In genomic region chr15:69497634-69498033, GRCh38 we compare ENCODE assay signal across 21 cellular contexts. TPM values are rescaled to one million over a fixed set of nuclear protein-coding genes. Genes with fewer than 3 reads are reported as not detected.
A peak's percentile ranks its signal among the peaks of the same experiment; 100 is the strongest.
DNase-seq lines count a peak whose midpoint lies in the region; ATAC-seq lines count a peak whose summit lies in the region.
"Had no signal": no experiment of that assay in that cellular context is flagged by ENCODE, and none has a peak within 500 bp of the region (broad histone marks: within the 10 kb centered on the region; RNA-seq: fewer than 3 reads in every experiment).

No MANE protein-coding gene starts in this region.

- intact Hi-C loops in aorta (cut with DNase I) = no loop called here

- no peaks in the 10 kb centered on the region for H3K9me3 ChIP-seq in aorta (ENCODE audit: control insufficient read depth, low read length)

- no peaks in the 10 kb centered on the region for H3K36me3 Mint-ChIP-seq in activated naive CD4-positive, alpha-beta T cell treated with anti-CD3 and anti-CD28 coated beads, Interleukin-2, amount 50 U/mL, for 72 hours
- no peaks in the 10 kb centered on the region for H3K36me3 Mint-ChIP-seq in natural killer cell treated with Interleukin-12 subunit alpha and Interleukin-12 subunit beta and Interleukin-15 and Interleukin-18, amount 100 ng/mL, for 72 hours
- H3K36me3 Mint-ChIP-seq: CD14-positive monocyte had no signal

- H3K36me3 ChIP-seq in aorta (ENCODE audit: control insufficient read depth in 1 of 2, insufficient read depth in 2 of 2, low read length in 1 of 2) = no peaks in the 10 kb centered on the region

- H3K4me3 Mint-ChIP-seq in natural killer cell treated with Interleukin-12 subunit alpha and Interleukin-12 subunit beta and Interleukin-15 and Interleukin-18, amount 100 ng/mL, for 72 hours = peak overlapping the region; percentile 39
- H3K4me3 Mint-ChIP-seq: CD14-positive monocyte, HFFc6 had no signal

- H3K4me1 Mint-ChIP-seq in natural killer cell treated with Interleukin-12 subunit alpha and Interleukin-12 subunit beta and Interleukin-15 and Interleukin-18, amount 100 ng/mL, for 72 hours (ENCODE audit: low read depth in 2 of 2) = peaks cover 44 to 50% of the 10 kb centered on the region in 2 donors
- H3K4me1 Mint-ChIP-seq: CD14-positive monocyte had no signal

- no peaks in the 10 kb centered on the region for H3K4me1 ChIP-seq in aorta (ENCODE audit: control insufficient read depth in 1 of 2, insufficient read depth in 2 of 2, low read length in 2 of 2)

- 95 to 98% methylated on average over 2 of the region's 2 CpGs for WGBS in aorta, 2 donors

- H3K4me3 ChIP-seq in aorta (ENCODE audit: low read length in 2 of 2) = no peak overlapping the region

- ATAC-seq in activated naive CD4-positive, alpha-beta T cell treated with anti-CD3 and anti-CD28 coated beads, Interleukin-2, amount 50 U/mL, for 72 hours = peak; percentile 45 to 85
- ATAC-seq in natural killer cell treated with Interleukin-12 subunit alpha and Interleukin-12 subunit beta and Interleukin-15 and Interleukin-18, amount 100 ng/mL, for 72 hours = peak; percentile 64 to 73
- ATAC-seq in aorta (ENCODE audit: low FRiP score) (no peak), HG03159 (IDR thresholded peaks at IDR 0.05; ENCODE audit: unreplicated experiment) (no peak)

- no peak overlapping the region for H3K27ac ChIP-seq in aorta (ENCODE audit: low read depth in 1 of 2, low read length in 2 of 2)

- peak; percentile 53 for DNase-seq in NK-92 treated with Interleukin-12 subunit alpha and Interleukin-12 subunit beta, amount 100 ng/mL, for 24 hours (lab: John Stamatoyannopoulos, UW)
- no peak for DNase-seq in NK-92 (lab: John Stamatoyannopoulos, UW; ENCODE audit: unreplicated experiment)
- no peak for DNase-seq in activated naive CD4-positive, alpha-beta T cell treated with anti-CD3 and anti-CD28 coated beads, Interleukin-2, amount 50 U/mL, for 72 hours (ENCODE audit: low spot score in 2 of 2)
- DNase-seq in activated naive CD4-positive, alpha-beta T cell treated with Interleukin-2 at 50 U/mL for 16 hours = no peak
- no peak for DNase-seq in natural killer cell treated with Interleukin-12 subunit alpha and Interleukin-12 subunit beta and Interleukin-15 and Interleukin-18, amount 100 ng/mL, for 72 hours (ENCODE audit: low spot score)
- DNase-seq in cerebellum (ENCODE audit: low spot score) = no peak
- DNase-seq in aorta = no peak
- DNase-seq: 8988T, DMS79 treated with DMSO at 0.1 percent for 48 hours, H7, HFFc6, KG1, MV-4-11, NCI-H187, NCI-H2107, NCI-H345, NCI-H524 treated with DMSO at 0.1 percent for 48 hours, OCI-M1, SHP77 had no signal

- H3K9me3 Mint-ChIP-seq in activated naive CD4-positive, alpha-beta T cell treated with anti-CD3 and anti-CD28 coated beads, Interleukin-2, amount 50 U/mL, for 72 hours = no peaks in the 10 kb centered on the region
- H3K9me3 Mint-ChIP-seq in natural killer cell treated with Interleukin-12 subunit alpha and Interleukin-12 subunit beta and Interleukin-15 and Interleukin-18, amount 100 ng/mL, for 72 hours = no peaks in the 10 kb centered on the region
- H3K9me3 Mint-ChIP-seq: HFFc6 had no signal

- peaks cover 0 to 2% of the 10 kb centered on the region in 2 donors for H3K27me3 Mint-ChIP-seq in natural killer cell treated with Interleukin-12 subunit alpha and Interleukin-12 subunit beta and Interleukin-15 and Interleukin-18, amount 100 ng/mL, for 72 hours

- peak overlapping the region in 1 of 2 donors; percentile 73 for H3K27ac Mint-ChIP-seq in activated naive CD4-positive, alpha-beta T cell treated with anti-CD3 and anti-CD28 coated beads, Interleukin-2, amount 50 U/mL, for 72 hours
- peak overlapping the region; percentile 61 to 69 for H3K27ac Mint-ChIP-seq in natural killer cell treated with Interleukin-12 subunit alpha and Interleukin-12 subunit beta and Interleukin-15 and Interleukin-18, amount 100 ng/mL, for 72 hours
- H3K27ac Mint-ChIP-seq: CD14-positive monocyte, HFFc6 had no signal

- no peaks in the 10 kb centered on the region for H3K27me3 ChIP-seq in aorta (ENCODE audit: control insufficient read depth in 1 of 2, insufficient read depth in 2 of 2, low read length in 1 of 2)

RNA-seq across cellular contexts. Expression of gene RPLP1, which starts 45.0 kb away (rescaled TPM):
- total RNA-seq in activated naive CD4-positive, alpha-beta T cell treated with anti-CD3 and anti-CD28 coated beads, Interleukin-2, amount 50 U/mL, for 72 hours = 1,000 to 10,000 TPM; 2,158 to 2,424 TPM
- total RNA-seq in natural killer cell treated with Interleukin-12 subunit alpha and Interleukin-12 subunit beta and Interleukin-15 and Interleukin-18, amount 100 ng/mL, for 72 hours = 1,000 to 10,000 TPM; 1,083 to 1,971 TPM
- 45.1 TPM for total RNA-seq in cerebellum
- total RNA-seq in aorta = 1,000 to 10,000 TPM; 1,445 to 1,646 TPM
- polyA plus RNA-seq in aorta = 1,000 to 10,000 TPM; 2,598 to 3,346 TPM

Comparison
In these comparisons a context has a peak if more than half of its experiments do, and no peak if none do; other contexts are left out.
1. ATAC-seq: peak in activated naive CD4-positive, alpha-beta T cell treated with anti-CD3 and anti-CD28 coated beads, Interleukin-2, amount 50 U/mL, for 72 hours (2 of 2) and natural killer cell treated with Interleukin-12 subunit alpha and Interleukin-12 subunit beta and Interleukin-15 and Interleukin-18, amount 100 ng/mL, for 72 hours (2 of 2); none in aorta (single experiment) and HG03159 (single experiment).
2. RNA of gene RPLP1, which starts 45.0 kb away (total RNA-seq): 2,158 to 2,424 TPM in activated naive CD4-positive, alpha-beta T cell treated with anti-CD3 and anti-CD28 coated beads, Interleukin-2, amount 50 U/mL, for 72 hours, 1,083 to 1,971 TPM in natural killer cell treated with Interleukin-12 subunit alpha and Interleukin-12 subunit beta and Interleukin-15 and Interleukin-18, amount 100 ng/mL, for 72 hours and 1,445 to 1,646 TPM in aorta; 45.1 TPM in cerebellum (single experiment); every median in the first group is over 10 times any median in the second.